In the genomic region with DNA sequence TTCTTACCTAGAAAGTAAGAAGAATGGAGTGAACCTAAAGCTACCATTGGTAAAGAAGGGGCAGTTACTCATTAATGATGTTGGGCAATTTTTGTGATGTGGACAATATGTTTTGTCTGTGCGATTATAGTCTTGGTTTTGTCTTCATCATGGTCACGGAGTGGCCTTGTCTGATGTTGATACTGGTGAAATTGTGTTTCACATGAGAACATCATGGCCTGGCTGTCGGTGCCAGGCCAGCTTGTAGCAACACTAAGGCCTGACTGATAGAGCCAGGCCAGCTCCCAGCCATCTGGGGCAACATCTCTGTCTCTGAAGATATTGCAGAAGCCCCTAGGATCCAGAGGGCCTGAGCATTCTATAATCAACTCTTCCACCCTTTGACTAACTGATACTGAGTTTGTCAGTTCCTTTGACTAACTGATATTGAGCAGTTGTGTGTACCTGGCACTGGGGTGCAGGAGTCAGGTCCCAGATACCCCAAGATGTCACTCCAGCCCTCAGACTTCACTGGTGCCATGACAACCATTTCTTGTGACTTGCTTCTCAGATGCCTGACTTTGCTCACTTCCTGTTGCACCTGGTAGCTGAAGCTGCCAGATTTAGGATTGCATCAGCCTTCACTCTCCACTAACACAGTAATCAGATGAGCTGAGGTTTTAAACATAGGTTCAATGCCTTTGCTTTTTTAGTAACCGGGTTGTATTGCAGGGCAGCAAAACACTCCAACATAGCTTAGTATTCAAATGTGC, we compare ENCODE assay signal across 9 cellular contexts.
DNase-seq lines count a peak whose midpoint lies in the region; ATAC-seq and TF ChIP-seq lines count a peak whose summit lies in the region.
"Had no signal": no experiment of that assay in that cellular context is flagged by ENCODE, and none has a peak within 500 bp of the region (broad histone marks: within the 10 kb centered on the region; RNA-seq: fewer than 3 reads in every experiment).

No MANE protein-coding gene starts in this region.

- ATAC-seq in HG03025 (IDR thresholded peaks at IDR 0.05; ENCODE audit: low FRiP score, unreplicated experiment) (peak; percentile 85), activated B cell treated with CpG ODN at 0.5 μM for 24 hours (ENCODE audit: low read depth) (peak; percentile 82), psoas muscle (peak; percentile 71 to 82 (median 74))

- intact Hi-C loops in MCF 10A (cut with micrococcal nuclease), result no loop called here
- intact Hi-C loops in breast epithelium (cut with DNase I; ENCODE audit: low total_unique reads), result no loop called here
- intact Hi-C loops in activated B cell treated with CpG ODN at 0.5 μM for 24 hours (cut with micrococcal nuclease), result loop anchor here (2.0 kb wide), 1 partner anchor 79 kb away; no protein-coding TSS in a partner anchor
- intact Hi-C loops in psoas muscle (cut with DNase I), result no loop called here
- intact Hi-C loops in A673 (cut with micrococcal nuclease; ENCODE audit: unreplicated experiment), result no loop called here

- H3K36me3 ChIP-seq in breast epithelium (no peaks in the 10 kb centered on the region), psoas muscle (ENCODE audit: insufficient read depth in 1 of 2, low read depth in 1 of 2) (peaks cover 3 to 45% of the 10 kb centered on the region in 2 donors), A673 (ENCODE audit: insufficient read depth, low read length, poor library complexity, severe bottlenecking) (peaks cover 11% of the 10 kb centered on the region)

- H3K36me3 Mint-ChIP-seq in MCF 10A (ENCODE audit: insufficient read depth, unreplicated experiment) (peaks cover 37% of the 10 kb centered on the region), activated B cell treated with CpG ODN at 0.5 μM for 24 hours (ENCODE audit: low read depth) (peaks cover 42% of the 10 kb centered on the region)

- H3K9me3 ChIP-seq in breast epithelium (peaks cover 12 to 16% of the 10 kb centered on the region in 2 donors), psoas muscle (no peaks in the 10 kb centered on the region), A673 (ENCODE audit: low read depth, low read length, poor library complexity, severe bottlenecking) (no peaks in the 10 kb centered on the region)

- H3K27ac ChIP-seq in breast epithelium, result no peak overlapping the region
- H3K27ac ChIP-seq in psoas muscle, result peak overlapping the region; percentile 70
- no peak overlapping the region for H3K27ac ChIP-seq in A673 (ENCODE audit: low read depth, low read length, poor library complexity, severe bottlenecking)
- H3K27ac ChIP-seq: parathyroid adenoma had no signal

- peaks cover 8% of the 10 kb centered on the region for H3K4me1 Mint-ChIP-seq in MCF 10A (ENCODE audit: insufficient read depth, unreplicated experiment)
- H3K4me1 Mint-ChIP-seq in activated B cell treated with CpG ODN at 0.5 μM for 24 hours, result peaks cover 18% of the 10 kb centered on the region

- TF ChIP-seq CTCF in MCF 10A (IDR thresholded peaks at IDR 0.05; ENCODE audit: unreplicated experiment) (no peak), breast epithelium (IDR thresholded peaks at IDR 0.05) (no peak), activated B cell treated with CpG ODN at 0.5 μM for 24 hours (IDR thresholded peaks at IDR 0.05) (no peak), psoas muscle (IDR thresholded peaks at IDR 0.05) (no peak), A673 (conservative IDR thresholded peaks at IDR 0.05; ENCODE audit: low read depth, low read length) (no peak)

- CTCF ChIA-PET in MCF 10A (lab: Yijun Ruan, JAX), result interaction anchor here (0.8 to 5.5 kb wide), 4 partner anchors 10 to 126 kb away, joined by 3 to 49 read pairs (median 4); no protein-coding TSS in a partner anchor
- CTCF ChIA-PET in activated B cell treated with CpG ODN at 0.5 μM for 24 hours (lab: Charles Lee), result interaction anchor here (0.5 to 1.1 kb wide), 3 partner anchors 14 to 562 kb away, joined by 3 to 4 read pairs (median 3); a partner anchor contains a TSS
- CTCF ChIA-PET in A673 (lab: Charles Lee), result no interaction called here

- BruUV-seq in MCF 10A (replicated peaks; lab: Mats Ljungman, UMichigan), result no TSS peak
- BruUV-seq in A673 (replicated peaks; lab: Mats Ljungman, UMichigan), result no TSS peak

- no peak overlapping the region for H3K4me3 Mint-ChIP-seq in MCF 10A (ENCODE audit: unreplicated experiment)
- H3K4me3 Mint-ChIP-seq in activated B cell treated with CpG ODN at 0.5 μM for 24 hours, result peak overlapping the region; percentile 13

- H3K27me3 Mint-ChIP-seq in MCF 10A (ENCODE audit: insufficient read depth, unreplicated experiment) (no peaks in the 10 kb centered on the region), activated B cell treated with CpG ODN at 0.5 μM for 24 hours (no peaks in the 10 kb centered on the region)

- peak; percentile 23 for DNase-seq in MCF 10A (ENCODE audit: unreplicated experiment)
- DNase-seq in breast epithelium (ENCODE audit: low spot score in 2 of 2), result no peak
- no peak for DNase-seq in activated B cell treated with CpG ODN at 0.5 μM for 24 hours
- no peak for DNase-seq in psoas muscle
- DNase-seq in A673 (ENCODE audit: low spot score), result no peak
- no peak for DNase-seq in NCI-H187 (lab: John Stamatoyannopoulos, UW)
- no peak for DNase-seq in Ammon's horn (ENCODE audit: low spot score)

- peaks cover 7% of the 10 kb centered on the region for H3K9me3 Mint-ChIP-seq in MCF 10A (ENCODE audit: unreplicated experiment)
- H3K9me3 Mint-ChIP-seq in activated B cell treated with CpG ODN at 0.5 μM for 24 hours, result peaks cover 5% of the 10 kb centered on the region

- H3K4me1 ChIP-seq in breast epithelium (no peaks in the 10 kb centered on the region), psoas muscle (peaks cover 14% of the 10 kb centered on the region), A673 (ENCODE audit: insufficient read depth, low read length, poor library complexity, severe bottlenecking) (no peaks in the 10 kb centered on the region)
- H3K4me1 ChIP-seq: parathyroid adenoma had no signal

- TF ChIP-seq POLR2A in breast epithelium (IDR thresholded peaks at IDR 0.05), result no peak

- POLR2A ChIA-PET in MCF 10A (lab: Yijun Ruan, JAX), result no interaction called here
- POLR2A ChIA-PET in activated B cell treated with CpG ODN at 0.5 μM for 24 hours (lab: Charles Lee), result interaction anchor here (1.0 to 1.8 kb wide), 6 partner anchors 10 to 105 kb away, joined by 4 to 11 read pairs (median 6); no protein-coding TSS in a partner anchor
- POLR2A ChIA-PET in A673 (lab: Charles Lee; ENCODE audit: low non-redundant PET), result no interaction called here

- 72 to 82% (median 75%) methylated on average over 4 of the region's 4 CpGs for WGBS in psoas muscle, 3 donors

- H3K27ac Mint-ChIP-seq in MCF 10A (ENCODE audit: low read depth, unreplicated experiment), result peak overlapping the region; percentile 24
- peak overlapping the region; percentile 96 for H3K27ac Mint-ChIP-seq in activated B cell treated with CpG ODN at 0.5 μM for 24 hours

- H3K27me3 ChIP-seq in breast epithelium, result no peaks in the 10 kb centered on the region
- no peaks in the 10 kb centered on the region for H3K27me3 ChIP-seq in psoas muscle (ENCODE audit: insufficient read depth in 3 of 3, low read length in 2 of 3)
- H3K27me3 ChIP-seq in A673 (replicated peaks; ENCODE audit: insufficient read depth, low read depth, low read length, poor library complexity), result no peaks in the 10 kb centered on the region

- H3K4me3 ChIP-seq in breast epithelium (no peak overlapping the region), psoas muscle (no peak overlapping the region), A673 (ENCODE audit: low read depth, low read length, poor library complexity, severe bottlenecking) (no peak overlapping the region)
